Comparison of ENCODE assay signal across 9 cellular contexts in the genomic region with DNA sequence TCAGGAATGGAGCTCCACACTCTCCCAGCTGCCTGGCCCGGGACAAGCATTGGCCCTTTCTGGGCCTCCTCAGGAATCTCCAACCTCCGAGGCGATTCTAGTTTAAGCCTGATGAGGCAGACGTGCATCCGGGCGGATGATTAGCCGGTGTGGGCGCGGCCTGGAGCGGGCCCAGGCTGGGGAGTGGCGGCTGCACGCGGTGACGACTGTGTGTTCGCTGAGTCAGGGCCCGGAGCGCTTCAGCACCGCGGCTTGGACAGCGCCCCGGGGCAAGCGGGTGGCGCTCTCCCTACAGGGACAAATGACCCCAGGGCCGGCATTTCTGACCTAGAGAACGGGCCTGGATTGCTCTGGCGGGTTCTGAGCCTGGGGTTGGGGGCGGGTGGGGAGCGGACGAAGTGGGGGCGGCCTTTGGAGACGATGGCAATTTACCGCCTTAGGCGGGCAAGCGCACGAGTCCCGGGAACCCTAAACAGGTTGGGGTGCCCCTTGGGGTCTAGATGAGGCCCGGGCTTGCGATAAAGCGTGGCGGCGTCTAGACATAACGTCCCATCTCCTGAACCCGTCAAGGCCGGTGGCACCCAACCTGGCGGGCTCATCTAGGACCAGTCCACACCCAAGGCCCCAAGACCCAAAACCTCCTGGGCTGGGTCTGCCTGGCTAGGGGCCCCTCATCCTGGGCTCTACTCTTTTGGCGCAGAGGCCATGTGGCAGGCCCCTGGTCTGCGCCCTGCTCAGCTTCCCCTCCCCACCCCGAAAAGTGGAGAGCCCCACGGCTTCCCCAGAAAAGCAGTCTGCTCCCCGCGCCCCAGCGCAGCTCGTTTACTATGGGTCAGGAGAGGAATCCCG. TPM values are rescaled to one million over a fixed set of nuclear protein-coding genes. Genes with fewer than 3 reads are reported as not detected.
DNase-seq lines count a peak whose midpoint lies in the region; ATAC-seq and TF ChIP-seq lines count a peak whose summit lies in the region.
"Had no signal": no experiment of that assay in that cellular context is flagged by ENCODE, and none has a peak within 500 bp of the region (broad histone marks: within the 10 kb centered on the region; RNA-seq: fewer than 3 reads in every experiment).

No MANE protein-coding gene starts in this region.

- no peak overlapping the region for H3K9ac ChIP-seq in H9 (ENCODE audit: extremely low read depth, insufficient read length, low read length)

- H3K18ac ChIP-seq in H9 (ENCODE audit: insufficient read length, low read depth, low read length), result no peak overlapping the region

- H3K23me2 ChIP-seq in H9 (ENCODE audit: insufficient read length, low read depth, low read length, poor library complexity, severe bottlenecking), result no peaks in the 10 kb centered on the region

- TF ChIP-seq CTCF in H9 (conservative IDR thresholded peaks at IDR 0.05) (peak; percentile 24; the same call in 1 of the 3 replicates), WERI-Rb-1 (IDR thresholded peaks at IDR 0.05; ENCODE audit: low read depth, low read length) (no peak)

- H3K79me1 ChIP-seq in H9 (ENCODE audit: insufficient read depth, low read depth, low read length, poor library complexity, severe bottlenecking), result no peaks in the 10 kb centered on the region

- no peaks in the 10 kb centered on the region for H3K36me3 Mint-ChIP-seq in H9 (ENCODE audit: insufficient read depth in 1 of 3, low read depth in 3 of 3)

- H3K56ac ChIP-seq in H9 (ENCODE audit: insufficient read length, low read depth, low read length), result no peak overlapping the region

- no peak overlapping the region; a peak in 1 of 7 replicates for H3K27ac Mint-ChIP-seq in H9

- H2BK20ac ChIP-seq in H9 (ENCODE audit: low read depth, low read length, poor library complexity, severe bottlenecking), result no peak overlapping the region

- H3K36me3 ChIP-seq in WERI-Rb-1, result no peaks in the 10 kb centered on the region

- no peaks in the 10 kb centered on the region for H3K9me3 ChIP-seq in H9 (ENCODE audit: control insufficient read depth, low read depth, low read length)
- no peaks in the 10 kb centered on the region for H3K9me3 ChIP-seq in WERI-Rb-1 (ENCODE audit: severe bottlenecking)

- H2BK15ac ChIP-seq in H9 (ENCODE audit: low read depth, low read length), result no peak overlapping the region

- H3K4me1 ChIP-seq in H9 (ENCODE audit: insufficient read depth, low read length), result no peaks in the 10 kb centered on the region

- ATAC-seq in HG02763 (IDR thresholded peaks at IDR 0.05; ENCODE audit: unreplicated experiment), result no peak
- no peak for ATAC-seq in HG02623 (IDR thresholded peaks at IDR 0.05; ENCODE audit: unreplicated experiment)

- no peak overlapping the region for H4K91ac ChIP-seq in H9 (ENCODE audit: insufficient read length, low read depth, low read length)

- H3K27me3 ChIP-seq in H9 (ENCODE audit: insufficient read depth, low read length) (no peaks in the 10 kb centered on the region; the same call in 1 of the 2 replicates), WERI-Rb-1 (ENCODE audit: insufficient read depth, low read depth, severe bottlenecking) (no peaks in the 10 kb centered on the region)

- H3K14ac ChIP-seq in H9 (ENCODE audit: insufficient read depth, low read length), result no peak overlapping the region

- no peak overlapping the region for H3K4me2 ChIP-seq in H9 (ENCODE audit: insufficient read depth, insufficient read length, low read length)

- H4K8ac ChIP-seq in H9 (replicated peaks; ENCODE audit: insufficient read length, low read depth, low read length), result no peak overlapping the region

- H3K4me3 ChIP-seq in WERI-Rb-1 (ENCODE audit: low read depth, low read length), result no peak overlapping the region
- H3K4me3 ChIP-seq: skin epidermis had no signal

- H3T11ph ChIP-seq in H9 (ENCODE audit: low read length), result no peak overlapping the region

- H3K27me3 Mint-ChIP-seq in H9 (ENCODE audit: low read depth), result peaks cover 64% of the 10 kb centered on the region

- no peaks in the 10 kb centered on the region for H4K20me1 ChIP-seq in H9 (ENCODE audit: control insufficient read depth, insufficient read depth, insufficient read length)

- H2BK120ac ChIP-seq in H9 (ENCODE audit: low read depth, low read length, poor library complexity, severe bottlenecking), result no peak overlapping the region

- no peak overlapping the region for H3K23ac ChIP-seq in H9 (ENCODE audit: insufficient read length, low read depth, low read length)

- no peak overlapping the region for H2BK12ac ChIP-seq in H9 (ENCODE audit: insufficient read length, low read depth, low read length)

- WGBS in H9 (ENCODE audit: extremely low coverage, insufficient read length, low lambda C conversion rate), result no CpG with 5 or more reads among the region's 54 CpGs

- peaks cover 6 to 13% of the 10 kb centered on the region in 2 experiments; a peak in 3 of 4 replicates for H3K4me1 Mint-ChIP-seq in H9

- H2AFZ ChIP-seq in H9 (ENCODE audit: low read length), result no peak overlapping the region

- no peaks in the 10 kb centered on the region; a peak in 1 of 5 replicates for H3K9me3 Mint-ChIP-seq in H9

- no peaks in the 10 kb centered on the region for H3K79me2 ChIP-seq in H9 (ENCODE audit: insufficient read depth, low read length)

- no peak overlapping the region for H2BK5ac ChIP-seq in H9 (ENCODE audit: insufficient read length, low read length)

- H3K4me3 Mint-ChIP-seq in H9, result peak overlapping the region in 1 of 2 experiments; percentile 7; a peak in 1 of 5 replicates

- H3K4ac ChIP-seq in H9 (ENCODE audit: low read depth, low read length), result no peak overlapping the region

- no peak overlapping the region for H2AK5ac ChIP-seq in H9 (ENCODE audit: insufficient read length, low read length)

- peak; percentile 98 for DNase-seq in H9
- peak; percentile 90 for DNase-seq in OCI-M1 (lab: John Stamatoyannopoulos, UW)
- DNase-seq in amniotic epithelial cell (ENCODE audit: low read depth), result peak; percentile 74
- peak; percentile 86 for DNase-seq in iris pigment epithelial cell (ENCODE audit: low read depth)
- DNase-seq in stimulated activated CD4-positive, alpha-beta T cell treated with anti-CD3 and anti-CD28 coated beads, Interleukin-2, amount 100 ng/mL, for 24 hours, result peak; percentile 50 to 70
- DNase-seq in WERI-Rb-1, result no peak

- H4K5ac ChIP-seq in H9 (ENCODE audit: insufficient read length, low read depth, low read length), result no peak overlapping the region

- H3K27ac ChIP-seq in H9 (ENCODE audit: insufficient read length, low read depth, low read length), result no peak overlapping the region
- no peak overlapping the region for H3K27ac ChIP-seq in WERI-Rb-1
- H3K27ac ChIP-seq: skin epidermis had no signal

RNA-seq across cellular contexts. Expression of gene ZNHIT3, which starts 22.3 kb away (rescaled TPM):
- 58.7 and 64.7 TPM in 2 replicates for total RNA-seq in H9 (2021)
